In the genomic region with DNA sequence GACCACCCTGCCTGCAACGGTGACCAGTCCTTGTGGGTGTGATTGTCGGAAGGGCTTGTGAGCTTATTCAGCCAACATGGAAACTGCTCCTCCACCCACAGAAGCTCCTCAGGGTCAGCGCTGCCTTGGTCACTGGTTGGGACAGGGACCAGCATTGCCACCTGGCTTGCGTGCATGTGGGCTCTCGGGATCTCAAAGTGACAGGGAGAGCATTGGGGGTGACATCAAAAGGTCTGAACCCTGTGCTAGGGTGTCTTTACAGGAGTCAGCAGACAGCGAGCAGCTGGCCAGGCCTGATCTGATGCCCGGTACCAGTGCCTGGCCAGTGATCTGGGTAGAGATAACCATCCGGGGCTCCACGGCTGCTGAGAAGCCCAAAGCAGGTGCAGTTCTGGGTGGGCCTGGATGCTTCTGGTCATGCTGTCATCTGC, we compare ENCODE assay signal across 14 cellular contexts.
DNase-seq lines count a peak whose midpoint lies in the region; ATAC-seq and TF ChIP-seq lines count a peak whose summit lies in the region.
"Had no signal": no experiment of that assay in that cellular context is flagged by ENCODE, and none has a peak within 500 bp of the region (broad histone marks: within the 10 kb centered on the region; RNA-seq: fewer than 3 reads in every experiment).

No MANE protein-coding gene starts in this region.

- H2BK15ac ChIP-seq in H9 (ENCODE audit: low read depth, low read length) (no peak overlapping the region), mesenchymal stem cell (ENCODE audit: low read depth, poor library complexity, severe bottlenecking) (no peak overlapping the region)

- no peak overlapping the region for H2AK5ac ChIP-seq in H9 (ENCODE audit: insufficient read length, low read length)
- no peak overlapping the region for H2AK5ac ChIP-seq in mesenchymal stem cell (ENCODE audit: low read length, severe bottlenecking)

- no peaks in the 10 kb centered on the region for H3K36me3 Mint-ChIP-seq in H9 (ENCODE audit: insufficient read depth in 1 of 3, low read depth in 3 of 3)
- H3K36me3 Mint-ChIP-seq: CD4-positive, alpha-beta memory T cell had no signal

- H3K4me2 ChIP-seq in H9 (ENCODE audit: insufficient read depth, insufficient read length, low read length) (no peak overlapping the region), mesenchymal stem cell (ENCODE audit: low read length, poor library complexity, severe bottlenecking) (no peak overlapping the region)
- H3K4me2 ChIP-seq: A549 had no signal

- H4K91ac ChIP-seq in H9 (ENCODE audit: insufficient read length, low read depth, low read length), result no peak overlapping the region
- peak overlapping the region; percentile 7 for H4K91ac ChIP-seq in mesenchymal stem cell (ENCODE audit: low read length)

- H4K20me1 ChIP-seq in H9 (ENCODE audit: control insufficient read depth, insufficient read depth, insufficient read length), result no peaks in the 10 kb centered on the region

- H2BK12ac ChIP-seq in H9 (ENCODE audit: insufficient read length, low read depth, low read length) (no peak overlapping the region), mesenchymal stem cell (ENCODE audit: low read length in 2 of 2) (no peak overlapping the region)

- peaks cover 13 to 27% of the 10 kb centered on the region in 2 experiments for H3K4me1 Mint-ChIP-seq in H9

- H3K18ac ChIP-seq in H9 (ENCODE audit: insufficient read length, low read depth, low read length) (no peak overlapping the region), mesenchymal stem cell (ENCODE audit: low read depth in 1 of 2, low read length in 2 of 2) (no peak overlapping the region)

- H3K23ac ChIP-seq in H9 (ENCODE audit: insufficient read length, low read depth, low read length) (no peak overlapping the region), mesenchymal stem cell (ENCODE audit: low read length in 2 of 2) (no peak overlapping the region)

- H3K4ac ChIP-seq in H9 (ENCODE audit: low read depth, low read length), result no peak overlapping the region
- H3K4ac ChIP-seq in mesenchymal stem cell (ENCODE audit: low read depth in 1 of 2, low read length in 2 of 2), result no peak overlapping the region

- H4K8ac ChIP-seq in H9 (replicated peaks; ENCODE audit: insufficient read length, low read depth, low read length) (no peak overlapping the region), mesenchymal stem cell (ENCODE audit: low read length) (no peak overlapping the region)

- H2AFZ ChIP-seq in H9 (ENCODE audit: low read length), result no peak overlapping the region
- no peak overlapping the region for H2AFZ ChIP-seq in mesenchymal stem cell (ENCODE audit: low read depth, low read length)
- H2AFZ ChIP-seq: GM23248 had no signal

- no peaks in the 10 kb centered on the region for H3K79me2 ChIP-seq in H9 (ENCODE audit: insufficient read depth, low read length)

- H3K4me3 Mint-ChIP-seq in H9, result no peak overlapping the region
- H3K4me3 Mint-ChIP-seq: CD4-positive, alpha-beta memory T cell had no signal

- H3K56ac ChIP-seq in H9 (ENCODE audit: insufficient read length, low read depth, low read length), result no peak overlapping the region

- no peaks in the 10 kb centered on the region; the same call in 1 of the 2 replicates for H3K27me3 Mint-ChIP-seq in H9 (ENCODE audit: low read depth)

- no peak overlapping the region for H3K9ac ChIP-seq in H9 (ENCODE audit: extremely low read depth, insufficient read length, low read length)
- no peak overlapping the region for H3K9ac ChIP-seq in mesenchymal stem cell (ENCODE audit: low read length)
- H3K9ac ChIP-seq: GM23248 had no signal

- H2BK5ac ChIP-seq in H9 (ENCODE audit: insufficient read length, low read length), result no peak overlapping the region
- no peak overlapping the region for H2BK5ac ChIP-seq in mesenchymal stem cell (ENCODE audit: low read depth, low read length, poor library complexity, severe bottlenecking)

- H2BK120ac ChIP-seq in H9 (ENCODE audit: low read depth, low read length, poor library complexity, severe bottlenecking) (no peak overlapping the region), mesenchymal stem cell (ENCODE audit: low read depth, low read length) (no peak overlapping the region)

- H3K23me2 ChIP-seq in H9 (ENCODE audit: insufficient read length, low read depth, low read length, poor library complexity, severe bottlenecking), result no peaks in the 10 kb centered on the region

- H3K4me3 ChIP-seq in RWPE2 (ENCODE audit: severe bottlenecking) (no peak overlapping the region), mesenchymal stem cell (ENCODE audit: insufficient read depth in 1 of 2, low read depth in 1 of 2, low read length in 2 of 2) (no peak overlapping the region)
- no peak overlapping the region for H3K4me3 ChIP-seq in effector memory CD4-positive, alpha-beta T cell (ENCODE audit: insufficient read depth, low read depth, low read length, poor library complexity, severe bottlenecking)
- H3K4me3 ChIP-seq: A549, GM12878, GM23248 had no signal

- H3K9me3 Mint-ChIP-seq in H9, result no peaks in the 10 kb centered on the region

- intact Hi-C loops in posterior vena cava (cut with DNase I), result no loop called here

- no peaks in the 10 kb centered on the region for H3K27me3 ChIP-seq in H9 (ENCODE audit: insufficient read depth, low read length)
- no peaks in the 10 kb centered on the region for H3K27me3 ChIP-seq in RWPE2 (ENCODE audit: insufficient read depth, poor library complexity, severe bottlenecking)
- H3K27me3 ChIP-seq in mesenchymal stem cell (ENCODE audit: control insufficient read depth in 1 of 2, insufficient read depth in 1 of 2, low read length in 2 of 2), result peaks cover 0 to 41% of the 10 kb centered on the region in 2 experiments
- no peaks in the 10 kb centered on the region for H3K27me3 ChIP-seq in effector memory CD4-positive, alpha-beta T cell (replicated peaks; ENCODE audit: control insufficient read depth, insufficient read depth, low read length, poor library complexity, severe bottlenecking)
- H3K27me3 ChIP-seq: BE2C had no signal

- ATAC-seq in RWPE2 (ENCODE audit: low read depth), result no peak
- ATAC-seq: A549, GM12878 had no signal

- no peaks in the 10 kb centered on the region for H3K9me3 ChIP-seq in H9 (ENCODE audit: control insufficient read depth, low read depth, low read length)
- H3K9me3 ChIP-seq in RWPE2 (ENCODE audit: severe bottlenecking), result no peaks in the 10 kb centered on the region
- no peaks in the 10 kb centered on the region for H3K9me3 ChIP-seq in mesenchymal stem cell (ENCODE audit: control insufficient read depth, low read length)
- no peaks in the 10 kb centered on the region for H3K9me3 ChIP-seq in effector memory CD4-positive, alpha-beta T cell (ENCODE audit: control insufficient read depth, low read length)
- H3K9me3 ChIP-seq: A549, BE2C had no signal

- H3K79me1 ChIP-seq in H9 (ENCODE audit: insufficient read depth, low read depth, low read length, poor library complexity, severe bottlenecking), result no peaks in the 10 kb centered on the region
- no peaks in the 10 kb centered on the region for H3K79me1 ChIP-seq in mesenchymal stem cell (replicated peaks; ENCODE audit: low read length, poor library complexity, severe bottlenecking)

- H3K36me3 ChIP-seq in RWPE2 (ENCODE audit: low read depth) (no peaks in the 10 kb centered on the region), mesenchymal stem cell (ENCODE audit: control insufficient read depth in 1 of 2, insufficient read depth in 2 of 2, low read depth in 1 of 2, low read length in 2 of 2) (peaks cover 0 to 4% of the 10 kb centered on the region in 2 experiments)
- no peaks in the 10 kb centered on the region for H3K36me3 ChIP-seq in effector memory CD4-positive, alpha-beta T cell (ENCODE audit: control insufficient read depth, insufficient read depth, low read length)
- H3K36me3 ChIP-seq: BE2C had no signal

- H3T11ph ChIP-seq in H9 (ENCODE audit: low read length), result no peak overlapping the region

- no CpG with 5 or more reads among the region's 9 CpGs for WGBS in H9 (ENCODE audit: extremely low coverage, insufficient read length, low lambda C conversion rate)
- 93% methylated on average over 9 of the region's 9 CpGs for WGBS in mesenchymal stem cell

- TF ChIP-seq CTCF in H9 (conservative IDR thresholded peaks at IDR 0.05), result no peak
- TF ChIP-seq CTCF in RWPE2 (IDR thresholded peaks at IDR 0.05; ENCODE audit: poor library complexity, severe bottlenecking), result no peak

- peak; percentile 16 for DNase-seq in H9
- DNase-seq in RWPE2 (ENCODE audit: low spot score), result peak; percentile 66
- DNase-seq in mesenchymal stem cell, result no peak
- peak; percentile 57 for DNase-seq in posterior vena cava (ENCODE audit: low spot score)
- no peak for DNase-seq in activated gamma-delta T cell (lab: John Stamatoyannopoulos, UW)
- DNase-seq in effector memory CD4-positive, alpha-beta T cell, result no peak
- no peak for DNase-seq in kidney tubule cell (ENCODE audit: low spot score)
- DNase-seq: BE2C; CD4-positive, alpha-beta memory T cell; DMS79 had no signal

- H3K4me1 ChIP-seq in H9 (ENCODE audit: insufficient read depth, low read length) (no peaks in the 10 kb centered on the region; the same call in 1 of the 2 replicates), RWPE2 (ENCODE audit: insufficient read depth, poor library complexity, severe bottlenecking) (no peaks in the 10 kb centered on the region), mesenchymal stem cell (ENCODE audit: control insufficient read depth, insufficient read depth, low read depth, low read length) (peaks cover 8% of the 10 kb centered on the region)
- H3K4me1 ChIP-seq in effector memory CD4-positive, alpha-beta T cell (ENCODE audit: control insufficient read depth, insufficient read depth, low read length, poor library complexity, severe bottlenecking), result no peaks in the 10 kb centered on the region
- H3K4me1 ChIP-seq: BE2C had no signal

- H3K14ac ChIP-seq in H9 (ENCODE audit: insufficient read depth, low read length) (no peak overlapping the region), mesenchymal stem cell (ENCODE audit: low read length in 2 of 2) (no peak overlapping the region)

- no peak overlapping the region for H2BK20ac ChIP-seq in H9 (ENCODE audit: low read depth, low read length, poor library complexity, severe bottlenecking)

- no peak overlapping the region for H4K5ac ChIP-seq in H9 (ENCODE audit: insufficient read length, low read depth, low read length)

- peak overlapping the region in 1 of 3 experiments; percentile 55; a peak in 1 of 7 replicates for H3K27ac Mint-ChIP-seq in H9
- H3K27ac Mint-ChIP-seq: CD4-positive, alpha-beta memory T cell had no signal

- H3K27ac ChIP-seq in H9 (ENCODE audit: insufficient read length, low read depth, low read length) (no peak overlapping the region), RWPE2 (ENCODE audit: poor library complexity, severe bottlenecking) (no peak overlapping the region), mesenchymal stem cell (ENCODE audit: low read length, poor library complexity, severe bottlenecking) (no peak overlapping the region)
- H3K27ac ChIP-seq in effector memory CD4-positive, alpha-beta T cell (ENCODE audit: insufficient read depth, low read length, poor library complexity, severe bottlenecking), result no peak overlapping the region
- H3K27ac ChIP-seq: A549, C4-2B, GM23248 had no signal

Comparison
In these comparisons a context has a peak if more than half of its experiments do, and no peak if none do; other contexts are left out.
1. DNase-seq: peak in H9 (single experiment), RWPE2 (single experiment) and posterior vena cava (single experiment); none in mesenchymal stem cell (single experiment), activated gamma-delta T cell (single experiment), effector memory CD4-positive, alpha-beta T cell (0 of 3) and kidney tubule cell (single experiment).